29 cellular contexts compared by ENCODE assay signal in genomic region chr10:1084011-1084950, GRCh38. TPM values are rescaled to one million over a fixed set of nuclear protein-coding genes. Genes with fewer than 3 reads are reported as not detected.
"Had no signal": no experiment of that assay in that cellular context is flagged by ENCODE, and none has a peak within 500 bp of the region (broad histone marks: within the 10 kb centered on the region; RNA-seq: fewer than 3 reads in every experiment).

No MANE protein-coding gene starts in this region.

- ATAC-seq: esophagus mucosa; foreskin keratinocyte; heart left ventricle; left colon; sciatic nerve; stimulated activated effector memory CD8-positive, alpha-beta T cell treated with anti-CD3 and anti-CD28 coated beads, Interleukin-12 subunit alpha, Interleukin-12 subunit beta, amount 100 ng/mL, for 72 hours; stimulated activated naive CD8-positive, alpha-beta T cell treated with anti-CD3 and anti-CD28 coated beads, Interleukin-15, amount 100 ng/mL, for 72 hours; upper lobe of right lung had no signal

- DNase-seq: activated CD4-positive, alpha-beta memory T cell treated with anti-CD3 and anti-CD28 coated beads, Interleukin-2, amount 10 ng/mL, durations not matched to agents 7 days and 5 days; activated CD4-positive, alpha-beta T cell treated with anti-CD3 and anti-CD28 coated beads for 1 hour; activated CD4-positive, alpha-beta T cell treated with anti-CD3 and anti-CD28 coated beads, Interleukin-2, amount 10 ng/mL, durations not matched to agents 7 days and 5 days; activated naive CD4-positive, alpha-beta T cell treated with Interleukin-2 at 50 U/mL for 16 hours; activated naive CD8-positive, alpha-beta T cell treated with anti-CD3 and anti-CD28 coated beads for 36 hours; central memory CD4-positive, alpha-beta T cell; endodermal cell; foreskin keratinocyte; heart left ventricle; hypothalamus; immature natural killer cell; kidney; left colon; midbrain; ovary; small intestine; stimulated activated CD4-positive, alpha-beta T cell treated with anti-CD3 and anti-CD28 coated beads, Interleukin-4, amount 100 ng/mL, for 24 hours; stimulated activated naive CD8-positive, alpha-beta T cell treated with anti-CD3 and anti-CD28 coated beads, Interleukin-15, amount 100 ng/mL, for 72 hours; T-helper 2 cell; thyroid gland; upper lobe of right lung had no signal

- H3K36me3 ChIP-seq: ovary had no signal

- H3K4me1 ChIP-seq: adrenal gland, foreskin keratinocyte, thyroid gland, upper lobe of right lung had no signal

- H3K4me3 ChIP-seq: adrenal gland, heart left ventricle, ovary, thyroid gland, upper lobe of right lung had no signal

- H3K27ac ChIP-seq: adrenal gland, foreskin keratinocyte, heart left ventricle, ovary, thyroid gland, upper lobe of right lung had no signal

- H3K9me3 ChIP-seq: adrenal gland, heart left ventricle, ovary, thyroid gland, upper lobe of right lung had no signal

- H3K27me3 ChIP-seq: adrenal gland, foreskin keratinocyte, heart left ventricle, ovary, thyroid gland, upper lobe of right lung had no signal

RNA-seq across cellular contexts. Expression of gene IDI2, which starts 58.6 kb away (rescaled TPM):
- total RNA-seq: activated CD4-positive, alpha-beta memory T cell treated with anti-CD3 and anti-CD28 coated beads, Interleukin-2, amount 10 ng/mL, durations not matched to agents 7 days and 5 days; activated CD4-positive, alpha-beta T cell treated with anti-CD3 and anti-CD28 coated beads, Interleukin-2, amount 10 ng/mL, durations not matched to agents 7 days and 5 days; activated naive CD8-positive, alpha-beta T cell treated with anti-CD3 and anti-CD28 coated beads for 36 hours; activated T-helper 2 cell treated with anti-CD3 and anti-CD28 coated beads, Interferon-gamma antibody, Interleukin-2, Interleukin-4, amounts not matched to agents 10 μg/mL and 5 μg/mL and 100 μg/mL, durations not matched to agents 14 hours and 24 hours and 36 hours; endodermal cell; esophagus mucosa; foreskin keratinocyte; kidney; left colon; lower leg skin; ovary; progenitor cell of endocrine pancreas; renal cortical epithelial cell; sciatic nerve; thyroid gland; upper lobe of right lung had no signal
- polyA plus RNA-seq: foreskin keratinocyte, ovary had no signal
